14 cellular contexts compared by ENCODE assay signal in genomic region chr1:173418107-173418985, GRCh38. TPM values are rescaled to one million over a fixed set of nuclear protein-coding genes. Genes with fewer than 3 reads are reported as not detected.
DNase-seq lines count a peak whose midpoint lies in the region; ATAC-seq and TF ChIP-seq lines count a peak whose summit lies in the region.
"Had no signal": no experiment of that assay in that cellular context is flagged by ENCODE, and none has a peak within 500 bp of the region (broad histone marks: within the 10 kb centered on the region; RNA-seq: fewer than 3 reads in every experiment).

No MANE protein-coding gene starts in this region.

- H3K27ac ChIP-seq in SU-DHL-6 (ENCODE audit: low read depth, low read length) (peak overlapping the region; percentile 97), esophagus muscularis mucosa (replicated peaks in 1 of 4) (no peak overlapping the region)
- H3K27ac ChIP-seq: epithelial cell of prostate, neural progenitor cell, stomach had no signal

- H3K36me3 ChIP-seq in SU-DHL-6 (ENCODE audit: low read length) (no peaks in the 10 kb centered on the region), esophagus muscularis mucosa (peaks cover 0 to 37% (median 14%) of the 10 kb centered on the region in 4 donors)
- H3K36me3 ChIP-seq: neural progenitor cell had no signal

- TF ChIP-seq EP300 in esophagus muscularis mucosa (IDR thresholded peaks at IDR 0.05): no peak

- peak; percentile 77 for DNase-seq in natural killer cell treated with Interleukin-12 subunit alpha and Interleukin-12 subunit beta and Interleukin-15 and Interleukin-18, amount 100 ng/mL, for 72 hours (ENCODE audit: low spot score)
- DNase-seq in natural killer cell: no peak
- no peak for DNase-seq in type B pancreatic cell (ENCODE audit: extremely low spot score, unreplicated experiment)
- no peak for DNase-seq in esophagus muscularis mucosa (ENCODE audit: extremely low spot score)
- no peak for DNase-seq in foreskin melanocyte
- DNase-seq: islet precursor cell; NCI-H510A; stimulated activated CD4-positive, alpha-beta T cell treated with anti-CD3 and anti-CD28 coated beads, Interleukin-15, amount 100 ng/mL, for 24 hours; stomach had no signal

- H3K27me3 ChIP-seq in SU-DHL-6 (ENCODE audit: low read length) (no peaks in the 10 kb centered on the region), esophagus muscularis mucosa (no peaks in the 10 kb centered on the region)
- H3K27me3 ChIP-seq: neural progenitor cell, stomach had no signal

- no peak overlapping the region for H3K4me3 ChIP-seq in SU-DHL-6 (ENCODE audit: insufficient read depth, low read length, poor library complexity, severe bottlenecking)
- H3K4me3 ChIP-seq in esophagus muscularis mucosa: no peak overlapping the region
- H3K4me3 ChIP-seq: neural progenitor cell, stomach had no signal

- no peaks in the 10 kb centered on the region for H3K79me2 ChIP-seq in SU-DHL-6 (ENCODE audit: insufficient read depth, low read length)

- H3K9me3 ChIP-seq in SU-DHL-6 (ENCODE audit: insufficient read depth, low read length) (no peaks in the 10 kb centered on the region), esophagus muscularis mucosa (no peaks in the 10 kb centered on the region)
- H3K9me3 ChIP-seq: stomach had no signal

- H3K4me2 ChIP-seq in SU-DHL-6 (ENCODE audit: low read depth, low read length, poor library complexity, severe bottlenecking): peak overlapping the region; percentile 61
- H3K4me2 ChIP-seq: neural progenitor cell had no signal

- no peaks in the 10 kb centered on the region for H3K27me3 Mint-ChIP-seq in natural killer cell treated with Interleukin-12 subunit alpha and Interleukin-12 subunit beta and Interleukin-15 and Interleukin-18, amount 100 ng/mL, for 72 hours
- no peaks in the 10 kb centered on the region for H3K27me3 Mint-ChIP-seq in natural killer cell (ENCODE audit: low read depth in 2 of 2)
- H3K27me3 Mint-ChIP-seq in type B pancreatic cell: no peaks in the 10 kb centered on the region

- no peak for TF ChIP-seq POLR2A in esophagus muscularis mucosa (IDR thresholded peaks at IDR 0.05; ENCODE audit: low read depth)

- peaks cover 53% of the 10 kb centered on the region for H3F3A ChIP-seq in SU-DHL-6 (ENCODE audit: insufficient read depth)

- peak; percentile 75 to 86 for ATAC-seq in natural killer cell treated with Interleukin-12 subunit alpha and Interleukin-12 subunit beta and Interleukin-15 and Interleukin-18, amount 100 ng/mL, for 72 hours
- ATAC-seq in natural killer cell (no peak), HG02798 (IDR thresholded peaks at IDR 0.05; ENCODE audit: poor library complexity, unreplicated experiment) (peak; percentile 37), GM19035 (IDR thresholded peaks at IDR 0.05; ENCODE audit: unreplicated experiment) (no peak)

- peak overlapping the region; percentile 66 to 87 for H3K27ac Mint-ChIP-seq in natural killer cell treated with Interleukin-12 subunit alpha and Interleukin-12 subunit beta and Interleukin-15 and Interleukin-18, amount 100 ng/mL, for 72 hours
- H3K27ac Mint-ChIP-seq in natural killer cell (no peak overlapping the region), type B pancreatic cell (peak overlapping the region; percentile 79)
- H3K27ac Mint-ChIP-seq: neural progenitor cell had no signal

- H3K9me2 ChIP-seq in SU-DHL-6 (replicated peaks; ENCODE audit: insufficient read depth, low read length): no peaks in the 10 kb centered on the region

- peak overlapping the region; percentile 21 for H2AFZ ChIP-seq in SU-DHL-6 (ENCODE audit: low read depth, low read length, severe bottlenecking)
- H2AFZ ChIP-seq: neural progenitor cell had no signal

- H3K9ac ChIP-seq in SU-DHL-6 (ENCODE audit: low read length): peak overlapping the region; percentile 41
- H3K9ac ChIP-seq: neural progenitor cell had no signal

- peaks cover 4 to 12% (median 10%) of the 10 kb centered on the region in 4 donors for H3K4me1 ChIP-seq in esophagus muscularis mucosa
- H3K4me1 ChIP-seq: neural progenitor cell had no signal

- intact Hi-C loops in natural killer cell (cut with micrococcal nuclease): loop anchor here (10.0 kb wide), 1 partner anchor 1326 kb away; no protein-coding TSS in a partner anchor
- intact Hi-C loops in esophagus muscularis mucosa (cut with DNase I): loop anchor here (10.0 kb wide), 1 partner anchor 674 kb away; no protein-coding TSS in a partner anchor

- WGBS in esophagus muscularis mucosa: 87% methylated on average over 11 of the region's 11 CpGs

- H3K36me3 Mint-ChIP-seq in natural killer cell treated with Interleukin-12 subunit alpha and Interleukin-12 subunit beta and Interleukin-15 and Interleukin-18, amount 100 ng/mL, for 72 hours: no peaks in the 10 kb centered on the region
- no peaks in the 10 kb centered on the region for H3K36me3 Mint-ChIP-seq in natural killer cell
- H3K36me3 Mint-ChIP-seq in type B pancreatic cell: no peaks in the 10 kb centered on the region
- H3K36me3 Mint-ChIP-seq: neural progenitor cell had no signal

- H3K4me3 Mint-ChIP-seq in natural killer cell treated with Interleukin-12 subunit alpha and Interleukin-12 subunit beta and Interleukin-15 and Interleukin-18, amount 100 ng/mL, for 72 hours: peak overlapping the region; percentile 49
- no peak overlapping the region for H3K4me3 Mint-ChIP-seq in natural killer cell
- H3K4me3 Mint-ChIP-seq in type B pancreatic cell: no peak overlapping the region
- H3K4me3 Mint-ChIP-seq: neural progenitor cell had no signal

- H3K4me1 Mint-ChIP-seq in natural killer cell treated with Interleukin-12 subunit alpha and Interleukin-12 subunit beta and Interleukin-15 and Interleukin-18, amount 100 ng/mL, for 72 hours (ENCODE audit: low read depth in 2 of 2): peaks cover 43 to 48% of the 10 kb centered on the region in 2 donors
- H3K4me1 Mint-ChIP-seq in natural killer cell: peaks cover 15 to 16% of the 10 kb centered on the region in 2 donors
- peaks cover 4% of the 10 kb centered on the region for H3K4me1 Mint-ChIP-seq in type B pancreatic cell (ENCODE audit: unreplicated experiment)

- H3K9me3 Mint-ChIP-seq in natural killer cell treated with Interleukin-12 subunit alpha and Interleukin-12 subunit beta and Interleukin-15 and Interleukin-18, amount 100 ng/mL, for 72 hours: no peaks in the 10 kb centered on the region
- H3K9me3 Mint-ChIP-seq in natural killer cell: no peaks in the 10 kb centered on the region
- H3K9me3 Mint-ChIP-seq in type B pancreatic cell: no peaks in the 10 kb centered on the region
- H3K9me3 Mint-ChIP-seq: neural progenitor cell had no signal

- no peaks in the 10 kb centered on the region for H4K20me1 ChIP-seq in SU-DHL-6 (ENCODE audit: low read depth, low read length)

- TF ChIP-seq CTCF in natural killer cell (IDR thresholded peaks at IDR 0.05): no peak
- no peak for TF ChIP-seq CTCF in SU-DHL-6 (IDR thresholded peaks at IDR 0.05; ENCODE audit: insufficient read depth, low read length, poor library complexity, severe bottlenecking)
- TF ChIP-seq CTCF in type B pancreatic cell (conservative IDR thresholded peaks at IDR 0.05): no peak
- no peak for TF ChIP-seq CTCF in esophagus muscularis mucosa (IDR thresholded peaks at IDR 0.05)

RNA-seq across cellular contexts. Expression of gene PRDX6, which starts 58.8 kb away (rescaled TPM):
- total RNA-seq in natural killer cell treated with Interleukin-12 subunit alpha and Interleukin-12 subunit beta and Interleukin-15 and Interleukin-18, amount 100 ng/mL, for 72 hours: 100 to 1,000 TPM; 119 to 155 TPM
- total RNA-seq in natural killer cell (10 to 100 TPM; 95.2 to 99.9 (median 99.9) TPM), type B pancreatic cell (ENCODE audit: low replicate concordance) (333 and 411 TPM in 2 replicates), esophagus muscularis mucosa (100 to 1,000 TPM; 319 to 529 (median 375) TPM)

Comparison
In these comparisons a context has a peak if more than half of its experiments do, and no peak if none do; other contexts are left out.
1. ATAC-seq: peak in natural killer cell treated with Interleukin-12 subunit alpha and Interleukin-12 subunit beta and Interleukin-15 and Interleukin-18, amount 100 ng/mL, for 72 hours (2 of 2) and HG02798 (single experiment); none in natural killer cell (0 of 3) and GM19035 (single experiment).
2. H3K27ac Mint-ChIP-seq: peak in natural killer cell treated with Interleukin-12 subunit alpha and Interleukin-12 subunit beta and Interleukin-15 and Interleukin-18, amount 100 ng/mL, for 72 hours (2 of 2) and type B pancreatic cell (single experiment); none in natural killer cell (0 of 2).